ENCODE assay signal across 8 cellular contexts in genomic region chr10:33335800-33336605, GRCh38. TPM values are rescaled to one million over a fixed set of nuclear protein-coding genes. Genes with fewer than 3 reads are reported as not detected.
DNase-seq lines count a peak whose midpoint lies in the region; ATAC-seq and TF ChIP-seq lines count a peak whose summit lies in the region.

No MANE protein-coding gene starts in this region.

- ATAC-seq in activated CD4-positive, CD25-positive, alpha-beta regulatory T cell treated with anti-CD3 and anti-CD28 coated beads, Interleukin-2, amount 50 U/mL, for 24 hours, result no peak
- ATAC-seq in HG02870 (IDR thresholded peaks at IDR 0.05; ENCODE audit: unreplicated experiment), result no peak

- H3K27me3 ChIP-seq in BLaER1 treated with 17β-estradiol and CSF1 and Interleukin-3, amounts not matched to agents 10 nM and 100 nM, result peaks cover 0 to 89% (median 78%) of the 10 kb centered on the region in 11 experiments; a peak in 20 of 22 replicates
- peaks cover 73% of the 10 kb centered on the region for H3K27me3 ChIP-seq in HUES6 (ENCODE audit: control insufficient read depth, insufficient read depth, low read length)
- H3K27me3 ChIP-seq in right atrium auricular region, result no peaks in the 10 kb centered on the region

- DNase-seq in amniotic epithelial cell (ENCODE audit: low read depth), result peak; percentile 26
- DNase-seq in right atrium auricular region (ENCODE audit: low spot score), result peak; percentile 79
- peak; percentile 96 for DNase-seq in renal cortical epithelial cell (ENCODE audit: low read depth)
- no peak for DNase-seq in GDM1 (lab: John Stamatoyannopoulos, UW)

- no peak for TF ChIP-seq CTCF in right atrium auricular region (IDR thresholded peaks at IDR 0.05)

- H3K4me1 ChIP-seq in BLaER1 treated with 17β-estradiol and CSF1 and Interleukin-3, amounts not matched to agents 10 nM and 100 nM, result peaks cover 21 to 34% (median 31%) of the 10 kb centered on the region in 10 experiments
- H3K4me1 ChIP-seq in HUES6 (ENCODE audit: control insufficient read depth, insufficient read depth, low read length), result peaks cover 7% of the 10 kb centered on the region
- peaks cover 0 to 24% of the 10 kb centered on the region in 2 donors for H3K4me1 ChIP-seq in right atrium auricular region

- peaks cover 0 to 20% (median 0%) of the 10 kb centered on the region in 11 experiments; a peak in 4 of 22 replicates for H3K36me3 ChIP-seq in BLaER1 treated with 17β-estradiol and CSF1 and Interleukin-3, amounts not matched to agents 10 nM and 100 nM
- H3K36me3 ChIP-seq in HUES6 (ENCODE audit: control insufficient read depth, insufficient read depth, low read length), result no peaks in the 10 kb centered on the region
- H3K36me3 ChIP-seq in right atrium auricular region, result no peaks in the 10 kb centered on the region

- H3K9me3 ChIP-seq in BLaER1 treated with 17β-estradiol and CSF1 and Interleukin-3, amounts not matched to agents 10 nM and 100 nM (replicated peaks in 1 of 11), result 0 out of 22 replicates have a peak, but pooled peaks cover 0 to 5% (median 0%) of the 10 kb centered on the region in 11 experiments
- H3K9me3 ChIP-seq in HUES6 (ENCODE audit: control insufficient read depth, insufficient read depth, low read depth, low read length), result no peaks in the 10 kb centered on the region
- H3K9me3 ChIP-seq in right atrium auricular region, result no peaks in the 10 kb centered on the region

- H3K9ac ChIP-seq in BLaER1 treated with 17β-estradiol and CSF1 and Interleukin-3, amounts not matched to agents 10 nM and 100 nM, result peak overlapping the region; percentile 19 to 99 (median 67); a peak in 21 of 22 replicates
- H3K9ac ChIP-seq in HUES6 (ENCODE audit: low read length), result peak overlapping the region; percentile 83

- peak overlapping the region; percentile 65 to 97 (median 75) for H3K4me3 ChIP-seq in BLaER1 treated with 17β-estradiol and CSF1 and Interleukin-3, amounts not matched to agents 10 nM and 100 nM
- peak overlapping the region; percentile 89 for H3K4me3 ChIP-seq in HUES6 (ENCODE audit: low read depth, low read length)
- peak overlapping the region; percentile 60 to 91 for H3K4me3 ChIP-seq in right atrium auricular region

- peak overlapping the region in 6 of 11 experiments; percentile 46 to 90 (median 73); a peak in 10 of 22 replicates for H3K27ac ChIP-seq in BLaER1 treated with 17β-estradiol and CSF1 and Interleukin-3, amounts not matched to agents 10 nM and 100 nM
- H3K27ac ChIP-seq in HUES6 (ENCODE audit: low read depth, low read length) (no peak overlapping the region), right atrium auricular region (peak overlapping the region; percentile 95 to 97)

- peak overlapping the region; percentile 91 to 100 (median 98) for H3K4me2 ChIP-seq in BLaER1 treated with 17β-estradiol and CSF1 and Interleukin-3, amounts not matched to agents 10 nM and 100 nM

- peaks cover 0 to 25% (median 14%) of the 10 kb centered on the region in 11 experiments; a peak in 11 of 22 replicates for H4K20me1 ChIP-seq in BLaER1 treated with 17β-estradiol and CSF1 and Interleukin-3, amounts not matched to agents 10 nM and 100 nM

RNA-seq across cellular contexts. Expression of gene NRP1, which starts 1.5 kb away (rescaled TPM):
- total RNA-seq in right atrium auricular region (10 to 100 TPM; 54.6 to 83.1 TPM), renal cortical epithelial cell (52.3 and 281 TPM in 2 replicates)
